16 cellular contexts compared by ENCODE assay signal in genomic region chr7:16649196-16649595, GRCh38. TPM values are rescaled to one million over a fixed set of nuclear protein-coding genes. Genes with fewer than 3 reads are reported as not detected.
A peak's percentile ranks its signal among the peaks of the same experiment; 100 is the strongest.
DNase-seq lines count a peak whose midpoint lies in the region; ATAC-seq, FAIRE-seq and TF ChIP-seq lines count a peak whose summit lies in the region.
"Had no signal": no experiment of that assay in that cellular context is flagged by ENCODE, and none has a peak within 500 bp of the region (broad histone marks: within the 10 kb centered on the region; RNA-seq: fewer than 3 reads in every experiment).

No MANE protein-coding gene starts in this region.

- H3K4me1 ChIP-seq in esophagus muscularis mucosa (peaks cover 36 to 67% (median 61%) of the 10 kb centered on the region in 4 donors), skeletal muscle satellite cell (ENCODE audit: control insufficient read depth, insufficient read depth, low read length) (peaks cover 28% of the 10 kb centered on the region), spleen (peaks cover 15 to 56% (median 39%) of the 10 kb centered on the region in 6 donors)

- H3K27ac Mint-ChIP-seq in activated T-cell treated with anti-CD3 and anti-CD28 coated beads, Interleukin-2, amount 50 U/mL, for 24 hours: peak overlapping the region; percentile 59
- H3K27ac Mint-ChIP-seq: activated CD4-positive, alpha-beta memory T cell treated with anti-CD3 and anti-CD28 coated beads for 36 hours; T-cell had no signal

- no peaks in the 10 kb centered on the region for H3K9me3 ChIP-seq in esophagus muscularis mucosa
- H3K9me3 ChIP-seq in skeletal muscle satellite cell (replicated peaks; ENCODE audit: low read length): no peaks in the 10 kb centered on the region
- H3K9me3 ChIP-seq in spleen: no peaks in the 10 kb centered on the region
- H3K9me3 ChIP-seq: ascending aorta had no signal

- WGBS in esophagus muscularis mucosa: 53% methylated on average over 1 of the region's 1 CpG
- WGBS in spleen, 5 donors: 89 to 100% (median 97%) methylated on average over 1 of the region's 1 CpG

- TF ChIP-seq EP300 in esophagus muscularis mucosa (IDR thresholded peaks at IDR 0.05): no peak

- H3K27ac ChIP-seq in esophagus muscularis mucosa (replicated peaks in 1 of 4) (peak overlapping the region; percentile 2 to 94 (median 90)), spleen (no peak overlapping the region)
- H3K27ac ChIP-seq: ascending aorta had no signal

- H3K4me3 Mint-ChIP-seq in activated T-cell treated with anti-CD3 and anti-CD28 coated beads, Interleukin-2, amount 50 U/mL, for 24 hours: peak overlapping the region; percentile 99

- H3K4me2 ChIP-seq in skeletal muscle satellite cell (ENCODE audit: low read length): peak overlapping the region; percentile 22

- no peak overlapping the region for H3K4me3 ChIP-seq in esophagus muscularis mucosa
- no peak overlapping the region for H3K4me3 ChIP-seq in skeletal muscle satellite cell (ENCODE audit: low read length)
- H3K4me3 ChIP-seq in spleen: no peak overlapping the region
- H3K4me3 ChIP-seq: ascending aorta had no signal

- TF ChIP-seq POLR2A in esophagus muscularis mucosa (IDR thresholded peaks at IDR 0.05; ENCODE audit: low read depth) (no peak), H54 (IDR thresholded peaks at IDR 0.05; ENCODE audit: low read depth, low read length) (no peak), spleen (IDR thresholded peaks at IDR 0.05) (no peak)

- H3K27me3 ChIP-seq in esophagus muscularis mucosa (no peaks in the 10 kb centered on the region), skeletal muscle satellite cell (ENCODE audit: control insufficient read depth, insufficient read depth, low read length) (no peaks in the 10 kb centered on the region), spleen (replicated peaks in 1 of 7) (no peaks in the 10 kb centered on the region)
- H3K27me3 ChIP-seq: ascending aorta had no signal

- no peak for TF ChIP-seq CTCF in esophagus muscularis mucosa (IDR thresholded peaks at IDR 0.05)
- TF ChIP-seq CTCF in spleen (IDR thresholded peaks at IDR 0.05 in 8 of 11, conservative IDR thresholded peaks at IDR 0.05 in 3 of 11): no peak

- no peak for DNase-seq in activated T-cell treated with anti-CD3 and anti-CD28 coated beads, Interleukin-2, amount 50 U/mL, for 24 hours
- DNase-seq in activated T-cell treated with anti-CD3 and anti-CD28 coated beads, Interleukin-2, amount 50 U/mL, for 1 hour: no peak
- DNase-seq in RPMI7951 (ENCODE audit: low read depth) (peak; percentile 67), esophagus muscularis mucosa (ENCODE audit: extremely low spot score) (no peak), H54 (ENCODE audit: insufficient read length, low spot score) (no peak), spleen (no peak)
- DNase-seq: activated CD4-positive, alpha-beta memory T cell treated with anti-CD3 and anti-CD28 coated beads for 36 hours; islet precursor cell; MV-4-11; naive B cell; NCI-H526 treated with DMSO at 0.1 percent for 48 hours; stimulated activated CD4-positive, alpha-beta T cell treated with anti-CD3 and anti-CD28 coated beads, Interleukin-2, amount 100 ng/mL, for 24 hours; T-cell had no signal

- no peaks in the 10 kb centered on the region for H3K27me3 Mint-ChIP-seq in activated T-cell treated with anti-CD3 and anti-CD28 coated beads, Interleukin-2, amount 50 U/mL, for 24 hours
- H3K27me3 Mint-ChIP-seq: activated CD4-positive, alpha-beta memory T cell treated with anti-CD3 and anti-CD28 coated beads for 36 hours; naive B cell; T-cell had no signal

- no peaks in the 10 kb centered on the region for H3K36me3 ChIP-seq in esophagus muscularis mucosa
- no peaks in the 10 kb centered on the region for H3K36me3 ChIP-seq in skeletal muscle satellite cell (ENCODE audit: insufficient read depth, low read length)
- no peaks in the 10 kb centered on the region for H3K36me3 ChIP-seq in spleen
- H3K36me3 ChIP-seq: ascending aorta had no signal

- no peaks in the 10 kb centered on the region for H3K9me3 Mint-ChIP-seq in activated T-cell treated with anti-CD3 and anti-CD28 coated beads, Interleukin-2, amount 50 U/mL, for 24 hours
- H3K9me3 Mint-ChIP-seq: activated CD4-positive, alpha-beta memory T cell treated with anti-CD3 and anti-CD28 coated beads for 36 hours; naive B cell; T-cell had no signal

- no peak overlapping the region for H3K9ac ChIP-seq in skeletal muscle satellite cell (ENCODE audit: low read depth, low read length)

- no peak for FAIRE-seq in H54 (lab: Jason Lieb, UNC)

- no peak for ATAC-seq in GM19455 (IDR thresholded peaks at IDR 0.05; ENCODE audit: unreplicated experiment)
- ATAC-seq: T-cell had no signal

- peaks cover 78% of the 10 kb centered on the region for H3K36me3 Mint-ChIP-seq in activated T-cell treated with anti-CD3 and anti-CD28 coated beads, Interleukin-2, amount 50 U/mL, for 24 hours (ENCODE audit: low read depth)
- H3K36me3 Mint-ChIP-seq: T-cell had no signal

- peaks cover 72% of the 10 kb centered on the region for H3K4me1 Mint-ChIP-seq in activated T-cell treated with anti-CD3 and anti-CD28 coated beads, Interleukin-2, amount 50 U/mL, for 24 hours (ENCODE audit: low read depth)

- intact Hi-C loops in esophagus muscularis mucosa (cut with DNase I): no loop called here
- intact Hi-C loops in spleen (cut with DNase I; ENCODE audit: low total_unique reads): no loop called here

RNA-seq across cellular contexts. Expression of gene BZW2, which starts 3.2 kb away (rescaled TPM):
- 194 and 220 TPM in 2 replicates for total RNA-seq in RPMI7951 (2014; rRNA removed; shearing (Covaris generic))
- total RNA-seq in esophagus muscularis mucosa: 10 to 100 TPM; 48.1 to 73.9 (median 62.4) TPM
- total RNA-seq in skeletal muscle satellite cell (2012; rRNA removed): 87.4 and 106 TPM in 2 replicates
- 10 to 100 TPM; 19.4 to 36.8 (median 26.6) TPM for total RNA-seq in spleen
- polyA plus RNA-seq in spleen: 10 to 100 TPM; 23.2 to 40.5 (median 28.8) TPM

RNA-seq across cellular contexts. Expression of gene ANKMY2, which starts 3.6 kb away (rescaled TPM):
- total RNA-seq in RPMI7951 (2014; rRNA removed; shearing (Covaris generic)): 34.0 and 43.1 TPM in 2 replicates
- 10 to 100 TPM; 12.4 to 24.9 (median 17.6) TPM for total RNA-seq in esophagus muscularis mucosa
- total RNA-seq in skeletal muscle satellite cell (2012; rRNA removed): 14.0 and 14.7 TPM in 2 replicates
- total RNA-seq in spleen: 10 to 100 TPM; 10.6 to 19.9 (median 13.4) TPM
- 1 to 10 TPM; 4.6 to 9.1 (median 5.9) TPM for polyA plus RNA-seq in spleen

Comparison
In these comparisons a context has a peak if more than half of its experiments do, and no peak if none do; other contexts are left out.
1. H3K27ac ChIP-seq: peak in esophagus muscularis mucosa (4 of 4); none in spleen (0 of 8).